ENCODE assay signal across 28 cellular contexts in the genomic region with DNA sequence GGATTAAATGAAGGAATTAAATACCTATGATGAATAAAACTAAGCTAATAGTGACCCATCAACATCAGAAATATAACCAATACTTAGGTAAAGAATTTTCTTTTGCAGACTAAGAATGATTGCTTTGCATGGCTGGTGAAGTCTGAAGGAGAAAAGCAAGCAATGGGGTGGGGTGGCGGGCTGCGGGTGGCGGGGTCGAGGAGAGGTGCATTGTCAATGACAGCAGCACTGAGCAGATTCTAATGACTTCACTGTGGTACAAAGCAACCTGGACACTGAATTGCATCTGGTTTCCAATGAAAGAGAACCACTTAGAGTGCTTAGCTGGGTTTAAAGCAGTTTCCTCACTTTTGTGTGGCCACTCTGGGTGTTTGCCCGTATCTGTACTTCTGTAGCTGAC. TPM values are rescaled to one million over a fixed set of nuclear protein-coding genes. Genes with fewer than 3 reads are reported as not detected.
"Had no signal": no experiment of that assay in that cellular context is flagged by ENCODE, and none has a peak within 500 bp of the region (broad histone marks: within the 10 kb centered on the region; RNA-seq: fewer than 3 reads in every experiment).

No MANE protein-coding gene starts in this region.

- H3K36me3 Mint-ChIP-seq: naive thymus-derived CD4-positive, alpha-beta T cell; natural killer cell treated with Interleukin-12 subunit alpha and Interleukin-12 subunit beta and Interleukin-15 and Interleukin-18, amount 100 ng/mL, for 72 hours; stimulated activated naive B cell treated with anti-CD40 and anti-IgM and Interleukin-4, amounts not matched to agents 10 μg/mL and 1 μg/mL and 100 μg/mL, for 72 hours had no signal

- H3K4me3 ChIP-seq: left lung, lower lobe of right lung, mucosa of descending colon, pancreas, prostate gland, skin epidermis, stomach, testis, tibial artery, upper lobe of right lung had no signal

- H3K27ac ChIP-seq: left lung, lower lobe of right lung, pancreas, prostate gland, skin epidermis, stomach, testis, upper lobe of right lung had no signal

- H3K9me3 ChIP-seq: left lung, lower lobe of right lung, mucosa of descending colon, pancreas, prostate gland, stomach, testis, tibial artery, upper lobe of right lung had no signal

- H3K4me3 Mint-ChIP-seq: naive thymus-derived CD4-positive, alpha-beta T cell; natural killer cell treated with Interleukin-12 subunit alpha and Interleukin-12 subunit beta and Interleukin-15 and Interleukin-18, amount 100 ng/mL, for 72 hours; stimulated activated naive B cell treated with anti-CD40 and anti-IgM and Interleukin-4, amounts not matched to agents 10 μg/mL and 1 μg/mL and 100 μg/mL, for 72 hours had no signal

- ATAC-seq: left cardiac atrium; left lung; lower lobe of right lung; naive thymus-derived CD4-positive, alpha-beta T cell; natural killer cell treated with Interleukin-12 subunit alpha and Interleukin-12 subunit beta and Interleukin-15 and Interleukin-18, amount 100 ng/mL, for 72 hours; pancreas; right cardiac atrium; sciatic nerve; stimulated activated naive B cell treated with anti-CD40 and anti-IgM and Interleukin-4, amounts not matched to agents 10 μg/mL and 1 μg/mL and 100 μg/mL, for 72 hours; stimulated activated naive CD8-positive, alpha-beta T cell treated with anti-CD3 and anti-CD28 coated beads, Interleukin-15, Interleukin-2, amounts not matched to agents 100 U/mL and 50 U/mL, for 24 hours; upper lobe of right lung had no signal

- H3K36me3 ChIP-seq: left lung, lower lobe of right lung, pancreas, prostate gland, stomach, tibial artery, upper lobe of right lung had no signal

- DNase-seq: hippocampal formation; kidney glomerular epithelial cell; left cardiac atrium; left lung; lower lobe of right lung; mammary epithelial cell; mesenchymal stem cell; naive thymus-derived CD4-positive, alpha-beta T cell; nucleus accumbens; pancreas; posterior cingulate gyrus; retina; right cardiac atrium; stimulated activated CD4-positive, alpha-beta T cell treated with anti-CD3 and anti-CD28 coated beads, Interleukin-12 subunit alpha, Interleukin-12 subunit beta, amount 100 ng/mL, for 4 hours; stimulated activated CD4-positive, alpha-beta T cell treated with anti-CD3 and anti-CD28 coated beads, Interleukin-15, amount 100 ng/mL, for 24 hours; stimulated activated CD4-positive, alpha-beta T cell treated with anti-CD3 and anti-CD28 coated beads, Interleukin-2, amount 100 ng/mL, for 24 hours; stimulated activated CD4-positive, alpha-beta T cell treated with anti-CD3 and anti-CD28 coated beads, Interleukin-4, amount 100 ng/mL, for 1 hour; stimulated activated naive B cell treated with anti-CD40 and anti-IgM and Interleukin-4, amounts not matched to agents 10 μg/mL and 1 μg/mL and 100 μg/mL, for 72 hours; stimulated activated naive CD8-positive, alpha-beta T cell treated with anti-CD3 and anti-CD28 coated beads, Interleukin-15, Interleukin-2, amounts not matched to agents 100 U/mL and 50 U/mL, for 24 hours; stomach; testis; tibial artery; upper lobe of right lung had no signal

- H3K27me3 ChIP-seq: left lung, pancreas, stomach, testis, tibial artery, upper lobe of right lung had no signal

- H3K9me3 Mint-ChIP-seq: natural killer cell treated with Interleukin-12 subunit alpha and Interleukin-12 subunit beta and Interleukin-15 and Interleukin-18, amount 100 ng/mL, for 72 hours; stimulated activated naive B cell treated with anti-CD40 and anti-IgM and Interleukin-4, amounts not matched to agents 10 μg/mL and 1 μg/mL and 100 μg/mL, for 72 hours had no signal

- H3K27ac Mint-ChIP-seq: naive thymus-derived CD4-positive, alpha-beta T cell; natural killer cell treated with Interleukin-12 subunit alpha and Interleukin-12 subunit beta and Interleukin-15 and Interleukin-18, amount 100 ng/mL, for 72 hours had no signal

- H3K4me1 ChIP-seq: lower lobe of right lung, pancreas, prostate gland, testis, upper lobe of right lung had no signal

RNA-seq across cellular contexts. Expression of a gene that starts 22.5 kb away (rescaled TPM):
- total RNA-seq: naive thymus-derived CD4-positive, alpha-beta T cell; natural killer cell treated with Interleukin-12 subunit alpha and Interleukin-12 subunit beta and Interleukin-15 and Interleukin-18, amount 100 ng/mL, for 72 hours had no signal
